Comparison of ENCODE assay signal across 19 cellular contexts in genomic region chr17:70320642-70321345, GRCh38.
DNase-seq lines count a peak whose midpoint lies in the region; ATAC-seq and TF ChIP-seq lines count a peak whose summit lies in the region.
"Had no signal": no experiment of that assay in that cellular context is flagged by ENCODE, and none has a peak within 500 bp of the region (broad histone marks: within the 10 kb centered on the region; RNA-seq: fewer than 3 reads in every experiment).

No MANE protein-coding gene starts in this region.

- no peak overlapping the region for H3K4me3 ChIP-seq in left ventricle myocardium inferior
- H3K4me3 ChIP-seq in transverse colon: no peak overlapping the region
- no peak overlapping the region for H3K4me3 ChIP-seq in vagina
- H3K4me3 ChIP-seq: coronary artery, heart left ventricle had no signal

- TF ChIP-seq POLR2A in transverse colon (IDR thresholded peaks at IDR 0.05) (no peak), vagina (IDR thresholded peaks at IDR 0.05) (no peak)

- H3K36me3 ChIP-seq in left ventricle myocardium inferior: no peaks in the 10 kb centered on the region
- no peaks in the 10 kb centered on the region for H3K36me3 ChIP-seq in transverse colon
- H3K36me3 ChIP-seq in vagina: no peaks in the 10 kb centered on the region
- H3K36me3 ChIP-seq: heart left ventricle had no signal

- no peak overlapping the region for H3K27ac ChIP-seq in left ventricle myocardium inferior (replicated peaks)
- no peak overlapping the region for H3K27ac ChIP-seq in transverse colon
- H3K27ac ChIP-seq in vagina: no peak overlapping the region
- H3K27ac ChIP-seq: coronary artery, heart left ventricle had no signal

- H3K9me3 ChIP-seq in left ventricle myocardium inferior (replicated peaks): no peaks in the 10 kb centered on the region
- H3K9me3 ChIP-seq in transverse colon: no peaks in the 10 kb centered on the region
- no peaks in the 10 kb centered on the region for H3K9me3 ChIP-seq in vagina
- H3K9me3 ChIP-seq: heart left ventricle had no signal

- ATAC-seq in GM19397 (IDR thresholded peaks at IDR 0.05; ENCODE audit: unreplicated experiment): no peak
- ATAC-seq: activated CD8-positive, alpha-beta memory T cell treated with anti-CD3 and anti-CD28 coated beads, Interleukin-2, amount 10 ng/mL, durations not matched to agents 7 days and 5 days had no signal

- DNase-seq in NCI-H1092 treated with DMSO at 0.1 percent for 48 hours (lab: John Stamatoyannopoulos, UW) (peak; percentile 67), SK-MEL-5 (ENCODE audit: low read depth, low spot score) (peak; percentile 34), left ventricle myocardium inferior (peak; percentile 24), transverse colon (peak; percentile 10), dermis blood vessel endothelial cell (no peak), vagina (ENCODE audit: extremely low spot score in 2 of 2) (no peak)
- DNase-seq: activated CD4-positive, alpha-beta T cell treated with anti-CD3 and anti-CD28 coated beads for 1 hour; activated CD8-positive, alpha-beta memory T cell treated with anti-CD3 and anti-CD28 coated beads, Interleukin-2, amount 10 ng/mL, durations not matched to agents 7 days and 5 days; activated gamma-delta T cell treated with Interleukin-2 at 50 U/mL for 16 hours; anterior cingulate cortex; CD4-positive, CD25-positive, alpha-beta regulatory T cell; islet precursor cell; MV-4-11; nucleus accumbens; SHP77 treated with DMSO at 0.1 percent for 48 hours; stimulated activated CD4-positive, alpha-beta T cell treated with anti-CD3 and anti-CD28 coated beads, Interleukin-4, amount 100 ng/mL, for 4 hours had no signal

- WGBS in transverse colon (ENCODE audit: low coverage in 1 of 2), 2 donors: 43 to 49% methylated on average over 5 of the region's 5 CpGs

- TF ChIP-seq CTCF in left ventricle myocardium inferior (IDR thresholded peaks at IDR 0.05; ENCODE audit: borderline replicate concordance) (no peak), transverse colon (IDR thresholded peaks at IDR 0.05) (no peak), vagina (IDR thresholded peaks at IDR 0.05) (no peak)

- in situ Hi-C loops in SK-MEL-5 (cut with HindIII; ENCODE audit: low pct_unique_long_range_greater_than_20kb, low sequenced_read_pairs) (no loop called here), transverse colon (cut with MboI; ENCODE audit: low pct_ligation_motif_present in 1 of 4, low pct_unique_long_range_greater_than_20kb in 1 of 4, low sequenced_read_pairs in 3 of 4) (no loop called here)

- intact Hi-C loops in left ventricle myocardium inferior (cut with micrococcal nuclease): no loop called here
- intact Hi-C loops in transverse colon (cut with DNase I; ENCODE audit: low total_unique reads): no loop called here
- intact Hi-C loops in vagina (cut with DNase I): no loop called here

- H3K4me1 ChIP-seq in left ventricle myocardium inferior (peaks cover 24% of the 10 kb centered on the region), transverse colon (peaks cover 0 to 22% (median 3%) of the 10 kb centered on the region in 4 donors), vagina (no peaks in the 10 kb centered on the region)

- no peaks in the 10 kb centered on the region for H3K27me3 ChIP-seq in left ventricle myocardium inferior (ENCODE audit: low read depth)
- no peaks in the 10 kb centered on the region for H3K27me3 ChIP-seq in transverse colon
- no peaks in the 10 kb centered on the region for H3K27me3 ChIP-seq in vagina
- H3K27me3 ChIP-seq: heart left ventricle had no signal

- no peak for TF ChIP-seq EP300 in transverse colon (IDR thresholded peaks at IDR 0.05; ENCODE audit: low read depth)

Comparison
In these comparisons a context has a peak if more than half of its experiments do, and no peak if none do; other contexts are left out.
1. DNase-seq: peak in NCI-H1092 treated with DMSO at 0.1 percent for 48 hours (single experiment), SK-MEL-5 (single experiment), left ventricle myocardium inferior (single experiment) and transverse colon (single experiment); none in dermis blood vessel endothelial cell (single experiment) and vagina (0 of 2).